15 cellular contexts compared by ENCODE assay signal in the genomic region with DNA sequence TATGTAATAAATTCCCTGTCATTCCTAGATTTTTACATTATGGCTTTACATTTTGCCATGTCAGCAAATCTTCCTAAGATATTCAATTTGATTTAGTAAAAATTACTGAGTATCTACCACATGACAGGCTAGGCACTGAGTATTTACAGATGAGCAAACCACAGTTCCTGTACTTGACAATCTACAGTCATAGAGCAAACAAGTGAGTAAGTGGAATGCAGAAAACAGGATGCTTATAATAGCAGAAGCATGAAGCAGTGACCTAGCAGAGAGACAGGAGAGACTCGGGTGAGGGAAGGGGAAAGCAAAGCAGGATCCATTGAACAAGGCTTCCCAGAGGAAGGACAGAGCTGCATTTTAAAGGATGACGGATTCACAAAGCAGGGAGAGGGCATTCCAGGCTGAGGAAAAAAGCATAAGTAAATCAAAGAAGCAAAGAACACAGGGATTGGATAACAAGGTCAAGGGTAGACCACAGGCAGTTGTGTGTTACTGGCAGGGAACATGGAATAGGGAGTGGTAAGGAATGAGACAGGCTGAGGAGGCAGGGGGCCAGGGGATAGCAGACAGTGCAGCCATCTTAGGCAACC.
A peak's percentile ranks its signal among the peaks of the same experiment; 100 is the strongest.
DNase-seq lines count a peak whose midpoint lies in the region; ATAC-seq, FAIRE-seq and TF ChIP-seq lines count a peak whose summit lies in the region.
"Had no signal": no experiment of that assay in that cellular context is flagged by ENCODE, and none has a peak within 500 bp of the region (broad histone marks: within the 10 kb centered on the region; RNA-seq: fewer than 3 reads in every experiment).

No MANE protein-coding gene starts in this region.

- H3K23ac ChIP-seq in H9 (ENCODE audit: insufficient read length, low read depth, low read length) = no peak overlapping the region

- H4K91ac ChIP-seq in H9 (ENCODE audit: insufficient read length, low read depth, low read length) = no peak overlapping the region

- no peak overlapping the region for H2BK5ac ChIP-seq in H9 (ENCODE audit: insufficient read length, low read length)

- peaks cover 28% of the 10 kb centered on the region for H3K4me1 Mint-ChIP-seq in mesothelial cell of epicardium
- peaks cover 0 to 4% of the 10 kb centered on the region in 2 experiments; a peak in 3 of 4 replicates for H3K4me1 Mint-ChIP-seq in H9
- H3K4me1 Mint-ChIP-seq in glutamatergic neuron (ENCODE audit: low read depth, unreplicated experiment) = no peaks in the 10 kb centered on the region
- H3K4me1 Mint-ChIP-seq: B cell had no signal

- H3K9me3 ChIP-seq in H9 (ENCODE audit: control insufficient read depth, low read depth, low read length) = no peaks in the 10 kb centered on the region

- H2AFZ ChIP-seq in H9 (ENCODE audit: low read length) = no peak overlapping the region

- no peak overlapping the region for H3K14ac ChIP-seq in H9 (ENCODE audit: insufficient read depth, low read length)

- no peaks in the 10 kb centered on the region for H3K36me3 Mint-ChIP-seq in mesothelial cell of epicardium
- no peaks in the 10 kb centered on the region for H3K36me3 Mint-ChIP-seq in H9 (ENCODE audit: insufficient read depth in 1 of 3, low read depth in 3 of 3)
- H3K36me3 Mint-ChIP-seq in glutamatergic neuron (ENCODE audit: unreplicated experiment) = no peaks in the 10 kb centered on the region

- no CpG with 5 or more reads among the region's 2 CpGs for WGBS in H9 (ENCODE audit: extremely low coverage, insufficient read length, low lambda C conversion rate)

- peaks cover 2% of the 10 kb centered on the region; the same call in 1 of the 2 replicates for H3K4me1 ChIP-seq in H9 (ENCODE audit: insufficient read depth, low read length)

- H2BK120ac ChIP-seq in H9 (ENCODE audit: low read depth, low read length, poor library complexity, severe bottlenecking) = no peak overlapping the region

- H2BK20ac ChIP-seq in H9 (ENCODE audit: low read depth, low read length, poor library complexity, severe bottlenecking) = no peak overlapping the region

- H3K27ac Mint-ChIP-seq in mesothelial cell of epicardium = peak overlapping the region; percentile 19
- H3K27ac Mint-ChIP-seq in H9 = no peak overlapping the region
- H3K27ac Mint-ChIP-seq in glutamatergic neuron (ENCODE audit: unreplicated experiment) = no peak overlapping the region
- H3K27ac Mint-ChIP-seq: B cell had no signal

- H2AK5ac ChIP-seq in H9 (ENCODE audit: insufficient read length, low read length) = no peak overlapping the region

- no peak overlapping the region for H3K9ac ChIP-seq in H9 (ENCODE audit: extremely low read depth, insufficient read length, low read length)
- H3K9ac ChIP-seq: KMS-11 had no signal

- ATAC-seq in HG03342 (IDR thresholded peaks at IDR 0.05; ENCODE audit: unreplicated experiment) = no peak
- ATAC-seq: stimulated activated naive CD8-positive, alpha-beta T cell treated with anti-CD3 and anti-CD28 coated beads, Interleukin-15, Interleukin-2, amounts not matched to agents 100 U/mL and 50 U/mL, for 24 hours had no signal

- H3K79me2 ChIP-seq in H9 (ENCODE audit: insufficient read depth, low read length) = no peaks in the 10 kb centered on the region

- H4K5ac ChIP-seq in H9 (ENCODE audit: insufficient read length, low read depth, low read length) = no peak overlapping the region

- H3K27me3 ChIP-seq in H9 (ENCODE audit: insufficient read depth, low read length) = no peaks in the 10 kb centered on the region

- DNase-seq in AG08395 (ENCODE audit: low spot score) (peak; percentile 85), NCI-H460 (ENCODE audit: extremely low read depth, low read depth) (peak; percentile 18), mesothelial cell of epicardium (ENCODE audit: low spot score in 2 of 2, unreplicated experiment in 2 of 2) (no peak), NCI-H146 treated with DMSO at 0.1 percent for 48 hours (lab: John Stamatoyannopoulos, UW; ENCODE audit: unreplicated experiment) (no peak), H9 (no peak), glutamatergic neuron (no peak)
- DNase-seq: activated CD4-positive, CD25-positive, alpha-beta regulatory T cell treated with anti-CD3 and anti-CD28 coated beads, Interleukin-2, amount 50 U/mL, for 72 hours; activated naive CD4-positive, alpha-beta T cell; stimulated activated CD4-positive, alpha-beta T cell treated with anti-CD3 and anti-CD28 coated beads, Interleukin-1b, Interleukin-23, amount 100 ng/mL, for 48 hours; stimulated activated naive CD8-positive, alpha-beta T cell treated with anti-CD3 and anti-CD28 coated beads, Interleukin-15, Interleukin-2, amounts not matched to agents 100 U/mL and 50 U/mL, for 24 hours had no signal

- no peak overlapping the region for H4K8ac ChIP-seq in H9 (replicated peaks; ENCODE audit: insufficient read length, low read depth, low read length)

- H2BK15ac ChIP-seq in H9 (ENCODE audit: low read depth, low read length) = no peak overlapping the region

- H3K4me2 ChIP-seq in H9 (ENCODE audit: insufficient read depth, insufficient read length, low read length) = no peak overlapping the region
- H3K4me2 ChIP-seq: KMS-11 had no signal

- H3K27me3 Mint-ChIP-seq in mesothelial cell of epicardium (ENCODE audit: low read depth) (peaks cover 5% of the 10 kb centered on the region), H9 (ENCODE audit: low read depth) (peaks cover 6% of the 10 kb centered on the region), glutamatergic neuron (ENCODE audit: unreplicated experiment) (no peaks in the 10 kb centered on the region)

- no peak overlapping the region for H2BK12ac ChIP-seq in H9 (ENCODE audit: insufficient read length, low read depth, low read length)

- no peak for TF ChIP-seq CTCF in mesothelial cell of epicardium (IDR thresholded peaks at IDR 0.05; ENCODE audit: unreplicated experiment)
- TF ChIP-seq CTCF in H9 (conservative IDR thresholded peaks at IDR 0.05) = no peak
- TF ChIP-seq CTCF in glutamatergic neuron (IDR thresholded peaks at IDR 0.05; ENCODE audit: partially characterized antibody, unreplicated experiment) = no peak

- H4K20me1 ChIP-seq in H9 (ENCODE audit: control insufficient read depth, insufficient read depth, insufficient read length) = no peaks in the 10 kb centered on the region

- no peak overlapping the region for H3T11ph ChIP-seq in H9 (ENCODE audit: low read length)

- no peak overlapping the region for H3K56ac ChIP-seq in H9 (ENCODE audit: insufficient read length, low read depth, low read length)

- H3K27ac ChIP-seq in H9 (ENCODE audit: insufficient read length, low read depth, low read length) = no peak overlapping the region
- H3K27ac ChIP-seq: KMS-11 had no signal

- FAIRE-seq in endometrium (lab: Jason Lieb, UNC) = peak; percentile 50
- FAIRE-seq: H54 had no signal

- no peaks in the 10 kb centered on the region for H3K79me1 ChIP-seq in H9 (ENCODE audit: insufficient read depth, low read depth, low read length, poor library complexity, severe bottlenecking)

- no peak overlapping the region for H3K4ac ChIP-seq in H9 (ENCODE audit: low read depth, low read length)

- H3K18ac ChIP-seq in H9 (ENCODE audit: insufficient read length, low read depth, low read length) = no peak overlapping the region

- H3K9me3 Mint-ChIP-seq in mesothelial cell of epicardium (no peaks in the 10 kb centered on the region), H9 (peaks cover 0 to 2% of the 10 kb centered on the region in 2 experiments; a peak in 2 of 5 replicates), glutamatergic neuron (ENCODE audit: unreplicated experiment) (peaks cover 1% of the 10 kb centered on the region)

- H3K23me2 ChIP-seq in H9 (ENCODE audit: insufficient read length, low read depth, low read length, poor library complexity, severe bottlenecking) = no peaks in the 10 kb centered on the region

- H3K4me3 Mint-ChIP-seq in mesothelial cell of epicardium (no peak overlapping the region), H9 (no peak overlapping the region), glutamatergic neuron (ENCODE audit: unreplicated experiment) (no peak overlapping the region)
- H3K4me3 Mint-ChIP-seq: B cell had no signal

Comparison
In these comparisons a context has a peak if more than half of its experiments do, and no peak if none do; other contexts are left out.
1. DNase-seq: peak in AG08395 (single experiment) and NCI-H460 (single experiment); none in mesothelial cell of epicardium (0 of 2), NCI-H146 treated with DMSO at 0.1 percent for 48 hours (single experiment), H9 (single experiment) and glutamatergic neuron (single experiment).